ENCODE assay signal across 28 cellular contexts in the genomic region with DNA sequence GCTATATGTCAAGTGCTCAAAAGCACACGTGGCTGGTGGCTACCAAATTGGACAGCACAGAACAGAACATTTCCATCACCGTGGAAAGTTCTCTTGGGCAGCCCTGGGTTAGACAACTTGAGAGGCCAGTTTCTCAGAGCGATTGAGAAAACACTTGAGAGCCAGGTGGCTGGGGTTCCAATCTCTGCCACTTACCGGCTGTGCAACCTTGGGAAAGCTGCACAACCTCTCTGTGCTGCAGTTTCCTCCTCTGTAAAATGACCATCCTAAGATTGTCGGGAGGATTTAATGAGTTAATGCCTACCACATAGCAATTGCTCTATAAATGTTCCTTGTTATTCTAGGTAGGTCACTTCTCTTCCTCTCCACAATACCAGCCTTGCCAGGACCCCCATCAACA. TPM values are rescaled to one million over a fixed set of nuclear protein-coding genes. Genes with fewer than 3 reads are reported as not detected.
A peak's percentile ranks its signal among the peaks of the same experiment; 100 is the strongest.
DNase-seq lines count a peak whose midpoint lies in the region; ATAC-seq, FAIRE-seq and TF ChIP-seq lines count a peak whose summit lies in the region.
"Had no signal": no experiment of that assay in that cellular context is flagged by ENCODE, and none has a peak within 500 bp of the region (broad histone marks: within the 10 kb centered on the region; RNA-seq: fewer than 3 reads in every experiment).

No MANE protein-coding gene starts in this region.

- DNase-seq in HepG2 (ENCODE audit: low spot score) (no peak), right lobe of liver (no peak), K562 (ENCODE audit: extremely low read depth in 1 of 4, low spot score in 3 of 4) (no peak), neural progenitor cell (ENCODE audit: low spot score) (no peak)
- DNase-seq in stimulated activated naive B cell treated with anti-CD40 and anti-IgM and Interleukin-4, amounts not matched to agents 10 μg/mL and 1 μg/mL and 100 μg/mL, for 72 hours: no peak
- DNase-seq: ACHN; BE2C; C1 segment of cervical spinal cord; CD4-positive, alpha-beta memory T cell; CD4-positive, CD25-positive, alpha-beta regulatory T cell; CD8-positive, alpha-beta memory T cell; COR-L47; DMS 273 treated with DMSO at 0.1 percent for 48 hours; DMS153; DMS53; DMS79; DND-41; EL; GDM1 had no signal

- H3K36me3 ChIP-seq in HepG2 (replicated peaks in 1 of 2; ENCODE audit: control insufficient read depth in 1 of 2, insufficient read depth in 2 of 2, low read length in 2 of 2): no peaks in the 10 kb centered on the region
- no peaks in the 10 kb centered on the region for H3K36me3 ChIP-seq in right lobe of liver
- no peaks in the 10 kb centered on the region for H3K36me3 ChIP-seq in K562 (ENCODE audit: control insufficient read depth, insufficient read depth, low read length)
- no peaks in the 10 kb centered on the region for H3K36me3 ChIP-seq in neural progenitor cell
- H3K36me3 ChIP-seq: BE2C, BLaER1 had no signal

- TF ChIP-seq EP300 in HepG2 (IDR thresholded peaks at IDR 0.05; ENCODE audit: low read depth in 2 of 2, low read length in 2 of 2): no peak
- no peak for TF ChIP-seq EP300 in HepG2 (CRISPR knock-in tag; IDR thresholded peaks at IDR 0.05; ENCODE audit: borderline replicate concordance)
- TF ChIP-seq EP300 in K562 (IDR thresholded peaks at IDR 0.05; ENCODE audit: low read length): no peak

- H3K4me3 Mint-ChIP-seq in neural progenitor cell: peak overlapping the region; percentile 36
- H3K4me3 Mint-ChIP-seq in stimulated activated naive B cell treated with anti-CD40 and anti-IgM and Interleukin-4, amounts not matched to agents 10 μg/mL and 1 μg/mL and 100 μg/mL, for 72 hours: no peak overlapping the region
- H3K4me3 Mint-ChIP-seq: CD14-positive monocyte; CD4-positive, alpha-beta memory T cell; CD4-positive, CD25-positive, alpha-beta regulatory T cell; CD8-positive, alpha-beta memory T cell had no signal

- peaks cover 12% of the 10 kb centered on the region for H3F3A ChIP-seq in neural progenitor cell (ENCODE audit: low read depth)

- intact Hi-C loops in HepG2 (cut with micrococcal nuclease; ENCODE audit: unreplicated experiment) (no loop called here), right lobe of liver (cut with DNase I) (no loop called here), K562 (cut with micrococcal nuclease) (no loop called here)

- peaks cover 5% of the 10 kb centered on the region for H3K9me3 Mint-ChIP-seq in neural progenitor cell
- H3K9me3 Mint-ChIP-seq in stimulated activated naive B cell treated with anti-CD40 and anti-IgM and Interleukin-4, amounts not matched to agents 10 μg/mL and 1 μg/mL and 100 μg/mL, for 72 hours: peaks cover 11 to 14% of the 10 kb centered on the region in 2 donors

- H3K4me1 Mint-ChIP-seq in neural progenitor cell: peaks cover 22% of the 10 kb centered on the region
- peaks cover 9 to 16% of the 10 kb centered on the region in 2 donors for H3K4me1 Mint-ChIP-seq in stimulated activated naive B cell treated with anti-CD40 and anti-IgM and Interleukin-4, amounts not matched to agents 10 μg/mL and 1 μg/mL and 100 μg/mL, for 72 hours

- no peak overlapping the region for H3K27ac Mint-ChIP-seq in neural progenitor cell
- no peak overlapping the region for H3K27ac Mint-ChIP-seq in stimulated activated naive B cell treated with anti-CD40 and anti-IgM and Interleukin-4, amounts not matched to agents 10 μg/mL and 1 μg/mL and 100 μg/mL, for 72 hours
- H3K27ac Mint-ChIP-seq: CD4-positive, alpha-beta memory T cell; CD4-positive, CD25-positive, alpha-beta regulatory T cell; CD8-positive, alpha-beta memory T cell had no signal

- H3K4me2 ChIP-seq in HepG2 (ENCODE audit: low read depth, low read length) (no peak overlapping the region), K562 (ENCODE audit: insufficient read depth, low read length) (no peak overlapping the region), neural progenitor cell (no peak overlapping the region)
- H3K4me2 ChIP-seq: BLaER1 had no signal

- no peak for FAIRE-seq in HepG2 (lab: Jason Lieb, UNC)
- FAIRE-seq in K562 (lab: Jason Lieb, UNC): no peak
- FAIRE-seq: GM12878, GM12892, GM18507, GM19239 had no signal

- POLR2A ChIA-PET in HepG2 (lab: Yijun Ruan, JAX) (no interaction called here), K562 (lab: Yijun Ruan, JAX) (no interaction called here)

- TF ChIP-seq CTCF in HepG2 (CRISPR knock-in tag; IDR thresholded peaks at IDR 0.05) (no peak), right lobe of liver (IDR thresholded peaks at IDR 0.05) (no peak), K562 (IDR thresholded peaks at IDR 0.05 in 2 of 3, conservative IDR thresholded peaks at IDR 0.05 in 1 of 3; ENCODE audit: insufficient read depth in 2 of 3, low read depth in 1 of 3, low read length in 3 of 3) (no peak), neural progenitor cell (IDR thresholded peaks at IDR 0.05) (no peak)

- H2AFZ ChIP-seq in HepG2 (ENCODE audit: low read length) (no peak overlapping the region), K562 (ENCODE audit: low read depth, low read length) (no peak overlapping the region), neural progenitor cell (replicated peaks) (no peak overlapping the region)

- no peaks in the 10 kb centered on the region for H3K9me1 ChIP-seq in K562 (ENCODE audit: control insufficient read depth, insufficient read depth, low read length)

- no peak overlapping the region for H3K27ac ChIP-seq in HepG2 (ENCODE audit: extremely low read length, insufficient read depth, low read length)
- no peak overlapping the region for H3K27ac ChIP-seq in right lobe of liver
- no peak overlapping the region for H3K27ac ChIP-seq in K562 (ENCODE audit: extremely low read depth, low read depth, low read length)
- no peak overlapping the region for H3K27ac ChIP-seq in neural progenitor cell
- H3K27ac ChIP-seq: 22Rv1, BLaER1 had no signal

- H3K9ac ChIP-seq in HepG2 (ENCODE audit: insufficient read depth, low read depth, low read length) (no peak overlapping the region), K562 (ENCODE audit: insufficient read depth in 1 of 2, low read depth in 2 of 2, low read length in 2 of 2) (no peak overlapping the region), neural progenitor cell (no peak overlapping the region)
- H3K9ac ChIP-seq: BLaER1 had no signal

- H3K4me1 ChIP-seq in HepG2 (ENCODE audit: insufficient read depth, low read length) (peaks cover 28% of the 10 kb centered on the region), right lobe of liver (peaks cover 0 to 14% (median 0%) of the 10 kb centered on the region in 4 donors), K562 (replicated peaks in 1 of 2; ENCODE audit: control insufficient read depth in 2 of 2, insufficient read depth in 2 of 2, low read length in 2 of 2) (peaks cover 19 to 28% of the 10 kb centered on the region in 2 experiments), neural progenitor cell (no peaks in the 10 kb centered on the region)
- H3K4me1 ChIP-seq: BE2C had no signal

- H3K9me3 ChIP-seq in HepG2 (ENCODE audit: low read length): no peaks in the 10 kb centered on the region
- H3K9me3 ChIP-seq in right lobe of liver: no peaks in the 10 kb centered on the region
- no peaks in the 10 kb centered on the region; the same call in 1 of the 2 replicates for H3K9me3 ChIP-seq in K562 (replicated peaks; ENCODE audit: control insufficient read depth, insufficient read depth, low read depth, low read length)
- no peaks in the 10 kb centered on the region for H3K9me3 ChIP-seq in neural progenitor cell (ENCODE audit: low read depth)
- H3K9me3 ChIP-seq: BE2C had no signal

- CTCF ChIA-PET in HepG2 (lab: Yijun Ruan, JAX; ENCODE audit: low intra/inter-chr PET ratio, low total read pairs): no interaction called here
- CTCF ChIA-PET in K562 (lab: Yijun Ruan, JAX; ENCODE audit: low intra/inter-chr PET ratio): interaction anchor here (0.6 kb wide), 1 partner anchor 44 kb away, joined by 3 read pairs; no protein-coding TSS in a partner anchor

- BruUV-seq in HepG2 (replicated peaks; lab: Mats Ljungman, UMichigan) (no TSS peak), K562 (replicated peaks; lab: Mats Ljungman, UMichigan) (no TSS peak)

- no peaks in the 10 kb centered on the region for H3K36me3 Mint-ChIP-seq in neural progenitor cell
- H3K36me3 Mint-ChIP-seq in stimulated activated naive B cell treated with anti-CD40 and anti-IgM and Interleukin-4, amounts not matched to agents 10 μg/mL and 1 μg/mL and 100 μg/mL, for 72 hours: peaks cover 2 to 7% of the 10 kb centered on the region in 2 donors
- H3K36me3 Mint-ChIP-seq: CD14-positive monocyte; CD4-positive, alpha-beta memory T cell; CD4-positive, CD25-positive, alpha-beta regulatory T cell; CD8-positive, alpha-beta memory T cell had no signal

- H3K27me3 ChIP-seq in HepG2 (ENCODE audit: control insufficient read depth in 1 of 2, insufficient read depth in 2 of 2, low read length in 2 of 2) (peaks cover 5 to 46% of the 10 kb centered on the region in 2 experiments; a peak in 4 of 5 replicates), right lobe of liver (no peaks in the 10 kb centered on the region), K562 (ENCODE audit: control insufficient read depth in 2 of 2, insufficient read depth in 2 of 2, low read length in 2 of 2) (peaks cover 0 to 5% of the 10 kb centered on the region in 2 experiments; a peak in 3 of 5 replicates), neural progenitor cell (peaks cover 24% of the 10 kb centered on the region)

- H3K79me2 ChIP-seq in HepG2 (ENCODE audit: insufficient read depth, low read length): no peaks in the 10 kb centered on the region
- H3K79me2 ChIP-seq in K562 (ENCODE audit: control insufficient read depth, insufficient read depth, low read length): no peaks in the 10 kb centered on the region
- no peaks in the 10 kb centered on the region for H3K79me2 ChIP-seq in neural progenitor cell (ENCODE audit: low read depth)

- in situ Hi-C loops in HepG2 (cut with HindIII; ENCODE audit: extremely low pct_ligation_motif_present, low pct_unique_long_range_greater_than_20kb): no loop called here
- in situ Hi-C loops in K562 (cut with MboI): no loop called here

- no peak for TF ChIP-seq RAD21 in HepG2 (CRISPR knock-in tag; IDR thresholded peaks at IDR 0.05)
- TF ChIP-seq RAD21 in K562 (CRISPR knock-in tag; conservative IDR thresholded peaks at IDR 0.05 in 1 of 2, IDR thresholded peaks at IDR 0.05 in 1 of 2): no peak

- H3K4me3 ChIP-seq in HepG2 (replicated peaks in 1 of 3; ENCODE audit: insufficient read depth in 1 of 3, low read depth in 2 of 3, low read length in 3 of 3): no peak overlapping the region
- no peak overlapping the region for H3K4me3 ChIP-seq in right lobe of liver
- no peak overlapping the region for H3K4me3 ChIP-seq in K562
- no peak overlapping the region for H3K4me3 ChIP-seq in neural progenitor cell
- H3K4me3 ChIP-seq: BLaER1, GM12878 had no signal

- WGBS in HepG2 (ENCODE audit: low lambda C conversion rate): 51% methylated on average over 5 of the region's 5 CpGs
- 66% methylated on average over 3 of the region's 5 CpGs for WGBS in right lobe of liver (ENCODE audit: insufficient coverage, low coverage, low lambda C conversion rate, missing lambda C conversion rate)
- 41% methylated on average over 5 of the region's 5 CpGs for WGBS in K562 (ENCODE audit: insufficient coverage, low coverage, missing lambda C conversion rate)

- TF ChIP-seq POLR2A in HepG2 (IDR thresholded peaks at IDR 0.05; ENCODE audit: insufficient read depth in 1 of 2, low read depth in 2 of 2, low read length in 2 of 2): no peak
- TF ChIP-seq POLR2A in right lobe of liver (IDR thresholded peaks at IDR 0.05): no peak
- TF ChIP-seq POLR2A in K562 (conservative IDR thresholded peaks at IDR 0.05): no peak

- H3K27me3 Mint-ChIP-seq in neural progenitor cell (ENCODE audit: insufficient read depth, low read depth): peaks cover 22% of the 10 kb centered on the region
- H3K27me3 Mint-ChIP-seq in stimulated activated naive B cell treated with anti-CD40 and anti-IgM and Interleukin-4, amounts not matched to agents 10 μg/mL and 1 μg/mL and 100 μg/mL, for 72 hours: peaks cover 45 to 65% of the 10 kb centered on the region in 2 donors

- H4K20me1 ChIP-seq in HepG2 (ENCODE audit: insufficient read depth, low read length) (peaks cover 11% of the 10 kb centered on the region; the same call in 1 of the 2 replicates), K562 (replicated peaks; ENCODE audit: control insufficient read depth, insufficient read depth, low read length) (peaks cover 6% of the 10 kb centered on the region; the same call in 1 of the 2 replicates), neural progenitor cell (ENCODE audit: low read depth) (peaks cover 2% of the 10 kb centered on the region)

- no peak for ATAC-seq in HepG2
- no peak for ATAC-seq in right lobe of liver
- ATAC-seq in K562: no peak
- ATAC-seq in stimulated activated naive B cell treated with anti-CD40 and anti-IgM and Interleukin-4, amounts not matched to agents 10 μg/mL and 1 μg/mL and 100 μg/mL, for 72 hours (replicated peaks): no peak
- ATAC-seq in GM19035 (IDR thresholded peaks at IDR 0.05; ENCODE audit: unreplicated experiment): no peak
- no peak for ATAC-seq in HG02759 (IDR thresholded peaks at IDR 0.05; ENCODE audit: unreplicated experiment)
- ATAC-seq: GM12878 had no signal

RNA-seq across cellular contexts. Expression of a gene that starts 25.1 kb away (rescaled TPM):
- total RNA-seq in HepG2 (2016; rRNA removed; fragmentation: Illumina TruSeq; extraction: Trizol): 3.3 and 8.0 TPM in 2 replicates
- total RNA-seq in HepG2 (2016; cell fraction: cytosol; rRNA removed; fragmentation: Illumina TruSeq; extraction: Trizol; ENCODE audit: low read depth): 4.1 and 4.9 TPM in 2 replicates
- 2.6 and 7.7 TPM in 2 replicates for total RNA-seq in HepG2 (2016; cell fraction: insoluble cytoplasmic fraction; rRNA removed; fragmentation: Illumina TruSeq; extraction: Trizol)
- 4.2 TPM in 2 replicates for total RNA-seq in HepG2 (2016; cell fraction: membrane; rRNA removed; fragmentation: Illumina TruSeq; extraction: Trizol)
- 8.5 and 9.9 TPM in 2 replicates for total RNA-seq in HepG2 (2016; cell fraction: nucleus; rRNA removed; fragmentation: Illumina TruSeq; extraction: Trizol)
- 1.9 TPM in 2 replicates for polyA plus RNA-seq in HepG2 (2011; rRNA removed)
- 0.85 and 1.7 TPM in 2 replicates for polyA plus RNA-seq in HepG2 (2011; cell fraction: cytosol; rRNA removed)
- 6.8 and 7.7 TPM in 2 replicates for polyA plus RNA-seq in HepG2 (2011; cell fraction: nucleus; rRNA removed)
- polyA plus RNA-seq in HepG2 (2012): 5.7 and 6.1 TPM in 2 replicates
- polyA plus RNA-seq in HepG2 (2016; cell fraction: cytosol; fragmentation: Illumina TruSeq; extraction: Trizol; ENCODE audit: low read depth): 0.31 and 0.43 TPM in 2 replicates
- polyA plus RNA-seq in HepG2 (2016; cell fraction: insoluble cytoplasmic fraction; fragmentation: Illumina TruSeq; extraction: Trizol; ENCODE audit: low read depth): 7.2 and 8.9 TPM in 2 replicates
- polyA plus RNA-seq in HepG2 (2016; cell fraction: membrane; fragmentation: Illumina TruSeq; extraction: Trizol; ENCODE audit: low read depth): 1.2 and 1.4 TPM in 2 replicates
- polyA plus RNA-seq in HepG2 (2016; cell fraction: nucleus; fragmentation: Illumina TruSeq; extraction: Trizol; ENCODE audit: insufficient read depth, low read depth): 11.5 and 12.3 TPM in 2 replicates
- polyA minus RNA-seq in HepG2 (2011; rRNA and poly(A)+ RNA removed; ENCODE audit: low replicate concordance): 3.3 TPM in 1 of 2 replicates, not detected in the other
- 4.3 and 5.8 TPM in 2 replicates for polyA minus RNA-seq in HepG2 (2011; cell fraction: cytosol; rRNA and poly(A)+ RNA removed)
- 7.7 and 8.2 TPM in 2 replicates for polyA minus RNA-seq in HepG2 (2011; cell fraction: nucleus; rRNA and poly(A)+ RNA removed)
- total RNA-seq in right lobe of liver: 1 to 10 TPM; 3.9 to 7.1 (median 4.7) TPM
- 19.7 and 27.2 TPM in 2 replicates for total RNA-seq in K562 (2011; cell fraction: chromatin; rRNA removed; ENCODE audit: low replicate concordance)
- 7.7 and 10.9 TPM in 2 replicates for total RNA-seq in K562 (2011; cell fraction: nucleolus; rRNA removed)
- 16.1 and 29.1 TPM in 2 replicates for total RNA-seq in K562 (2011; cell fraction: nucleoplasm; rRNA removed)
- total RNA-seq in K562 (2014; rRNA removed): 2.5 and 3.7 TPM in 2 replicates
- 2.7 and 3.0 TPM in 2 replicates for total RNA-seq in K562 (2014; rRNA removed; fragmentation: Illumina TruSeq; extraction: Trizol)
- total RNA-seq in K562 (2015; rRNA removed; fragmentation: Illumina TruSeq; extraction: Trizol): 2.6 and 3.3 TPM in 2 replicates
- 11.2 and 11.3 TPM in 2 replicates for total RNA-seq in K562 (2021)
- polyA plus RNA-seq in K562 (2011; rRNA removed): 1.6 and 2.1 TPM in 2 replicates
- polyA plus RNA-seq in K562 (2011; cell fraction: cytosol; rRNA removed): 1.00 and 1.6 TPM in 2 replicates
- polyA plus RNA-seq in K562 (2011; cell fraction: nucleus; rRNA removed): 5.3 and 5.7 TPM in 2 replicates
- 7.2 and 8.8 TPM in 2 replicates for polyA plus RNA-seq in K562 (2012)
- polyA plus RNA-seq in K562 (2014; fragmentation: Illumina TruSeq; extraction: Trizol): 7.0 and 8.1 TPM in 2 replicates
- polyA plus RNA-seq in K562 (2014; fragmentation: Nextera tagmentation; extraction: Ambion mirVana): 1 to 10 TPM; 1.9 to 4.1 TPM
- 3.8 and 4.0 TPM in 2 replicates for polyA plus RNA-seq in K562 (2014; rRNA removed)
- polyA minus RNA-seq in K562 (2011; rRNA and poly(A)+ RNA removed): 2.7 and 4.2 TPM in 2 replicates
- 4.4 and 4.8 TPM in 2 replicates for polyA minus RNA-seq in K562 (2011; cell fraction: cytosol; rRNA and poly(A)+ RNA removed)
- 4.3 TPM in 2 replicates for polyA minus RNA-seq in K562 (2011; cell fraction: nucleus; rRNA and poly(A)+ RNA removed)
- total RNA-seq in neural progenitor cell (ENCODE audit: low replicate concordance): 0.19 and 0.25 TPM in 2 replicates
